ENCODE assay signal across 24 cellular contexts in the genomic region with DNA sequence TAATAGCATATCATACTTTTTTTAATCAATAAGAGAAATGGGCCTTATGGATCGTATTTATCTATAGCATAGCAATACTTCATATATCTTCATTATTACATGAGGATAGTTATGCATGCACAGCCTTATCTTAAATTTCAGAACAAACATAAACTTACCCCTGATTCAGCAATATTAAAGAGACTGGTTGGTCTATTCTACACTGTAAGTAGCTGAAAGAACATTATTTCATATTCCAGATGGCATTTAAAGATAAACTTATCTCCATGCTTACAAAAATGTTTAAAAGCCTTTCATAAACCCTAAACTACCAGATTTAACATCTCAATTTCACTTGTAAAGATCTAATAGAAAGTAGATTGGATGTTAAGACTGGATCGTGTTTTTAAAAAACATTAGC.
"Had no signal": no experiment of that assay in that cellular context is flagged by ENCODE, and none has a peak within 500 bp of the region (broad histone marks: within the 10 kb centered on the region; RNA-seq: fewer than 3 reads in every experiment).

No MANE protein-coding gene starts in this region.

- H3K4me2 ChIP-seq: neural progenitor cell had no signal

- H3K4me3 ChIP-seq: neural progenitor cell, ovary, psoas muscle, skin epidermis, stomach, thoracic aorta, thyroid gland, tibial nerve, upper lobe of left lung, vagina had no signal

- H3K4me1 ChIP-seq: neural progenitor cell, parathyroid adenoma, psoas muscle, stomach, thyroid gland, tibial nerve, upper lobe of left lung, vagina had no signal

- H3K27me3 ChIP-seq: neural progenitor cell, ovary, stomach, thyroid gland, tibial nerve, upper lobe of left lung, vagina had no signal

- H3K36me3 ChIP-seq: neural progenitor cell, ovary, stomach, thoracic aorta, thyroid gland, tibial nerve, upper lobe of left lung, vagina had no signal

- H3K27ac ChIP-seq: neural progenitor cell, ovary, parathyroid adenoma, psoas muscle, skin epidermis, stomach, thoracic aorta, thyroid gland, tibial nerve, upper lobe of left lung, vagina had no signal

- H3K79me2 ChIP-seq: parathyroid adenoma had no signal

- DNase-seq: natural killer cell; occipital lobe; ovary; posterior cingulate gyrus; psoas muscle; right cardiac atrium; stimulated activated CD4-positive, alpha-beta T cell treated with anti-CD3 and anti-CD28 coated beads, Interleukin-15, amount 100 ng/mL, for 24 hours; stimulated activated CD4-positive, alpha-beta T cell treated with anti-CD3 and anti-CD28 coated beads, Interleukin-2, amount 100 ng/mL, for 24 hours; stimulated activated CD4-positive, alpha-beta T cell treated with anti-CD3 and anti-CD28 coated beads, Interleukin-2, amount 100 ng/mL, for 48 hours; stimulated activated CD4-positive, alpha-beta T cell treated with anti-CD3 and anti-CD28 coated beads, Interleukin-4, amount 100 ng/mL, for 24 hours; stimulated activated naive B cell treated with anti-CD40 and anti-IgM and Interleukin-4, amounts not matched to agents 10 μg/mL and 1 μg/mL and 100 μg/mL, for 72 hours; stimulated activated naive CD4-positive, alpha-beta T cell treated with Interleukin-2 at 50 U/mL for 16 hours; stomach; thyroid gland; trophoblast cell; upper lobe of left lung had no signal

- H3K9me3 ChIP-seq: ovary, psoas muscle, stomach, thoracic aorta, thyroid gland, upper lobe of left lung, vagina had no signal

- ATAC-seq: natural killer cell; psoas muscle; right cardiac atrium; sciatic nerve; stimulated activated effector memory CD8-positive, alpha-beta T cell treated with anti-CD3 and anti-CD28 coated beads, Interleukin-12 subunit alpha, Interleukin-12 subunit beta, amount 100 ng/mL, for 72 hours; stimulated activated naive B cell treated with anti-CD40 and anti-IgM and Interleukin-4, amounts not matched to agents 10 μg/mL and 1 μg/mL and 100 μg/mL, for 72 hours had no signal

- H2AFZ ChIP-seq: neural progenitor cell, parathyroid adenoma had no signal

- H3K9ac ChIP-seq: neural progenitor cell, parathyroid adenoma had no signal
